Comparison of ENCODE assay signal across 1 cellular context in genomic region chr6:144131248-144131709, GRCh38.
A peak's percentile ranks its signal among the peaks of the same experiment; 100 is the strongest.
TF ChIP-seq lines count a peak whose summit lies in the region.

No MANE protein-coding gene starts in this region.

TF ChIP-seq in GM12878, 131 proteins besides CTCF, POLR2A, EP300 and RAD21:
- TF ChIP-seq CUX1 (IDR thresholded peaks at IDR 0.05; ENCODE audit: insufficient replicate concordance, low read depth, low read length): no peak
- TF ChIP-seq SP1 (IDR thresholded peaks at IDR 0.05; ENCODE audit: low read depth, low read length): no peak
- TF ChIP-seq RB1 (IDR thresholded peaks at IDR 0.05; ENCODE audit: borderline replicate concordance): no peak
- no peak for TF ChIP-seq YBX1 (IDR thresholded peaks at IDR 0.05)
- no peak for TF ChIP-seq IKZF1 (conservative IDR thresholded peaks at IDR 0.05)
- TF ChIP-seq CREM (IDR thresholded peaks at IDR 0.05; ENCODE audit: low read depth): peak; percentile 62; the same call in 1 of the 2 replicates
- TF ChIP-seq HDAC2 (IDR thresholded peaks at IDR 0.05): no peak
- peak; percentile 49; the same call in 1 of the 2 replicates for TF ChIP-seq NFIC (IDR thresholded peaks at IDR 0.05; ENCODE audit: low read depth, low read length)
- no peak for TF ChIP-seq CHD2 (IDR thresholded peaks at IDR 0.05; ENCODE audit: borderline replicate concordance, low read depth, low read length)
- no peak for TF ChIP-seq ZBTB33 (IDR thresholded peaks at IDR 0.05)
- no peak for TF ChIP-seq TCF7 (IDR thresholded peaks at IDR 0.05; ENCODE audit: borderline replicate concordance)
- TF ChIP-seq GABPA (IDR thresholded peaks at IDR 0.05; ENCODE audit: low read depth): peak; percentile 35; the same call in 1 of the 2 replicates
- TF ChIP-seq PAX8 (IDR thresholded peaks at IDR 0.05): no peak
- TF ChIP-seq ZNF207 (IDR thresholded peaks at IDR 0.05; ENCODE audit: borderline replicate concordance): no peak
- TF ChIP-seq CBX3 (IDR thresholded peaks at IDR 0.05; ENCODE audit: borderline replicate concordance, low read depth): no peak
- no peak for TF ChIP-seq KLF5 (IDR thresholded peaks at IDR 0.05; ENCODE audit: partially characterized antibody)
- TF ChIP-seq SPI1 (IDR thresholded peaks at IDR 0.05; ENCODE audit: borderline replicate concordance, insufficient read depth, low read depth, low read length): no peak
- TF ChIP-seq TCF3 (IDR thresholded peaks at IDR 0.05; ENCODE audit: borderline replicate concordance, insufficient read depth, low read depth, low read length): no peak
- no peak for TF ChIP-seq ESRRA (IDR thresholded peaks at IDR 0.05; ENCODE audit: low read length)
- TF ChIP-seq JUNB (IDR thresholded peaks at IDR 0.05): peak; percentile 93
- no peak for TF ChIP-seq PKNOX1 (IDR thresholded peaks at IDR 0.05)
- no peak for TF ChIP-seq STAT3 (IDR thresholded peaks at IDR 0.05; ENCODE audit: low read depth, low read length)
- no peak for TF ChIP-seq DPF2 (IDR thresholded peaks at IDR 0.05)
- peak; percentile 22; the same call in 1 of the 2 replicates for TF ChIP-seq ATF2 (IDR thresholded peaks at IDR 0.05; ENCODE audit: low read length)
- TF ChIP-seq IRF4 (IDR thresholded peaks at IDR 0.05; ENCODE audit: low read depth, low read length): no peak
- TF ChIP-seq ZNF24 (IDR thresholded peaks at IDR 0.05): no peak
- TF ChIP-seq KDM1A (IDR thresholded peaks at IDR 0.05; ENCODE audit: borderline replicate concordance): no peak
- no peak for TF ChIP-seq FOS (IDR thresholded peaks at IDR 0.05; ENCODE audit: borderline replicate concordance, extremely low read depth, insufficient read length)
- no peak for TF ChIP-seq MEF2A (IDR thresholded peaks at IDR 0.05; ENCODE audit: insufficient read depth, low read depth, low read length)
- no peak for TF ChIP-seq JUND (IDR thresholded peaks at IDR 0.05; ENCODE audit: low read depth, low read length)
- no peak for TF ChIP-seq NFXL1 (IDR thresholded peaks at IDR 0.05; ENCODE audit: borderline replicate concordance)
- no peak for TF ChIP-seq EGR1 (IDR thresholded peaks at IDR 0.05; ENCODE audit: borderline replicate concordance in 1 of 2, low read depth in 2 of 2, low read length in 2 of 2)
- TF ChIP-seq BRCA1 (IDR thresholded peaks at IDR 0.05; ENCODE audit: low read depth, low read length): no peak
- TF ChIP-seq SMARCA5 (IDR thresholded peaks at IDR 0.05): no peak
TF ChIP-seq in GM12878: peak in this region for 5.
